ENCODE assay signal across 12 cellular contexts in the genomic region with DNA sequence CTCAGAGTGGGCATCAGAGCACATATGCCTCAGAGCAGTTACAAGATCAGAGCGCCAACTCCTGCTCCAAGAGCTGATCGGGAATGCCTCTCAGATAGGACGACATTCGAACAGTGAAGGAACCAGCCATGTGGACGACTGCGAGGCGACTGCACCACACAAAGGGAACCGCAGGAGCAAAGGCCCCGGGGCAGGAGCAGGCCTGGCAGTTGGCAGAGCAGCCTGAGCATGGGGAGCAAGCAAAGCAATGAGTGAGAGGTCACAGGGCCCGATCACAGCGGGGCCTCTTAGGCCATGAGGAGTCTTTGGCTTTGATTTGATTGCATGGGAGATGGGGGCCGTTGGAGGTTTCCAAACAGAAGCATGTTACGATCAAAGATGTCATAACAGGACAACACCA.
A peak's percentile ranks its signal among the peaks of the same experiment; 100 is the strongest.
DNase-seq lines count a peak whose midpoint lies in the region; ATAC-seq and TF ChIP-seq lines count a peak whose summit lies in the region.
"Had no signal": no experiment of that assay in that cellular context is flagged by ENCODE, and none has a peak within 500 bp of the region (broad histone marks: within the 10 kb centered on the region; RNA-seq: fewer than 3 reads in every experiment).

No MANE protein-coding gene starts in this region.

- intact Hi-C loops in CD8-positive, alpha-beta T cell (cut with DNase I, micrococcal nuclease), result loop anchor here in 1 of 2 experiments (10.0 kb wide), 1 partner anchor 143 kb away; the partner anchor contains the start of gene RIN3

- peaks cover 18% of the 10 kb centered on the region for H4K20me1 ChIP-seq in BLaER1

- H3K27ac ChIP-seq in BLaER1 (no peak overlapping the region), caudate nucleus (ENCODE audit: low read depth, low read length) (peak overlapping the region; percentile 24), parathyroid adenoma (peak overlapping the region; percentile 21)
- no peak overlapping the region for H3K27ac ChIP-seq in CD8-positive, alpha-beta T cell (ENCODE audit: low read depth, low read length)

- TF ChIP-seq CTCF in CD8-positive, alpha-beta T cell (IDR thresholded peaks at IDR 0.05), result no peak
- no peak for TF ChIP-seq CTCF in parathyroid adenoma (IDR thresholded peaks at IDR 0.05)

- H3K4me2 ChIP-seq in BLaER1, result peak overlapping the region; percentile 72
- H3K4me2 ChIP-seq in parathyroid adenoma (ENCODE audit: low read length), result no peak overlapping the region

- H3K9ac ChIP-seq in BLaER1 (no peak overlapping the region), parathyroid adenoma (no peak overlapping the region)

- H3K27ac Mint-ChIP-seq in CD8-positive, alpha-beta T cell, result peak overlapping the region; percentile 94
- H3K27ac Mint-ChIP-seq: WTC11 had no signal

- DNase-seq in CD8-positive, alpha-beta T cell, result no peak
- DNase-seq in caudate nucleus (lab: John Stamatoyannopoulos, UW) (no peak), DMS114 treated with DMSO at 0.1 percent for 48 hours (lab: John Stamatoyannopoulos, UW; ENCODE audit: unreplicated experiment) (no peak), NCI-H1092 (lab: John Stamatoyannopoulos, UW) (no peak)
- DNase-seq: DMS79 treated with DMSO at 0.1 percent for 48 hours, NCI-H1105 had no signal

- POLR2A ChIA-PET in CD8-positive, alpha-beta T cell (lab: Charles Lee), result interaction anchor here (1.3 kb wide), 1 partner anchor 45 kb away, joined by 4 read pairs; no protein-coding TSS in a partner anchor

- H3K36me3 Mint-ChIP-seq in CD8-positive, alpha-beta T cell, result peaks cover 89% of the 10 kb centered on the region
- H3K36me3 Mint-ChIP-seq: WTC11 had no signal

- H3K4me1 ChIP-seq in BLaER1, result peaks cover 62% of the 10 kb centered on the region
- peaks cover 74% of the 10 kb centered on the region for H3K4me1 ChIP-seq in CD8-positive, alpha-beta T cell (ENCODE audit: insufficient read depth, low read length)
- peaks cover 17% of the 10 kb centered on the region for H3K4me1 ChIP-seq in parathyroid adenoma

- H3K4me3 Mint-ChIP-seq in CD8-positive, alpha-beta T cell, result peak overlapping the region; percentile 66
- H3K4me3 Mint-ChIP-seq: WTC11 had no signal

- ATAC-seq in CD8-positive, alpha-beta T cell, result no peak
- ATAC-seq in activated CD4-positive, CD25-positive, alpha-beta regulatory T cell treated with anti-CD3 and anti-CD28 coated beads, Interleukin-2, amount 50 U/mL, for 24 hours, result no peak
- ATAC-seq: esophagus mucosa, HCT116 had no signal

- no peaks in the 10 kb centered on the region for H3K79me2 ChIP-seq in parathyroid adenoma

- peaks cover 89% of the 10 kb centered on the region for H3K4me1 Mint-ChIP-seq in CD8-positive, alpha-beta T cell (ENCODE audit: low read depth)

- H3K9me3 Mint-ChIP-seq in CD8-positive, alpha-beta T cell, result no peaks in the 10 kb centered on the region
- H3K9me3 Mint-ChIP-seq: WTC11 had no signal

- H3K9me3 ChIP-seq in BLaER1 (no peaks in the 10 kb centered on the region), parathyroid adenoma (ENCODE audit: control insufficient read depth, low read length) (no peaks in the 10 kb centered on the region)
- H3K9me3 ChIP-seq in CD8-positive, alpha-beta T cell (ENCODE audit: low read length), result no peaks in the 10 kb centered on the region

- no peaks in the 10 kb centered on the region for H3K27me3 Mint-ChIP-seq in CD8-positive, alpha-beta T cell (ENCODE audit: low read depth)

- H3K36me3 ChIP-seq in BLaER1 (peaks cover 25% of the 10 kb centered on the region), parathyroid adenoma (ENCODE audit: control insufficient read depth, insufficient read depth, low read length) (no peaks in the 10 kb centered on the region)
- peaks cover 48% of the 10 kb centered on the region for H3K36me3 ChIP-seq in CD8-positive, alpha-beta T cell (ENCODE audit: insufficient read depth, low read length)

- CTCF ChIA-PET in CD8-positive, alpha-beta T cell (lab: Charles Lee), result interaction anchor here (1.3 to 1.4 kb wide), 2 partner anchors 45 to 81 kb away, joined by 3 to 5 read pairs; no protein-coding TSS in a partner anchor

- no peak overlapping the region for H2AFZ ChIP-seq in parathyroid adenoma

- H3K4me3 ChIP-seq in BLaER1, result no peak overlapping the region
- H3K4me3 ChIP-seq in CD8-positive, alpha-beta T cell (ENCODE audit: low read depth, low read length), result no peak overlapping the region
- no peak overlapping the region for H3K4me3 ChIP-seq in parathyroid adenoma (ENCODE audit: low read depth, low read length)

- H3K27me3 ChIP-seq in BLaER1 (peaks cover 10% of the 10 kb centered on the region), parathyroid adenoma (ENCODE audit: control insufficient read depth, insufficient read depth, low read length) (no peaks in the 10 kb centered on the region)
- no peaks in the 10 kb centered on the region for H3K27me3 ChIP-seq in CD8-positive, alpha-beta T cell (ENCODE audit: insufficient read depth, low read length)

Comparison
In these comparisons a context has a peak if more than half of its experiments do, and no peak if none do; other contexts are left out.
1. H3K27ac ChIP-seq: peak in caudate nucleus (single experiment) and parathyroid adenoma (single experiment); none in BLaER1 (single experiment) and CD8-positive, alpha-beta T cell (single experiment).